1 cellular context compared by ENCODE assay signal in genomic region chr9:127815512-127816361, GRCh38.
TF ChIP-seq lines count a peak whose summit lies in the region.

No MANE protein-coding gene starts in this region.

TF ChIP-seq in HepG2, 621 proteins besides CTCF, POLR2A, EP300 and RAD21:
- TF ChIP-seq ZSCAN5A (CRISPR knock-in tag; IDR thresholded peaks at IDR 0.05; ENCODE audit: borderline replicate concordance) (no peak), ZNF629 (CRISPR knock-in tag; conservative IDR thresholded peaks at IDR 0.05) (no peak), EEA1 (CRISPR knock-in tag; IDR thresholded peaks at IDR 0.05; ENCODE audit: borderline replicate concordance) (no peak), RBFOX2 (IDR thresholded peaks at IDR 0.05; ENCODE audit: low read depth, low read length) (peak; percentile 48; the same call in 1 of the 2 replicates)
TF ChIP-seq in HepG2: peak in this region for 1.
